In the genomic region with DNA sequence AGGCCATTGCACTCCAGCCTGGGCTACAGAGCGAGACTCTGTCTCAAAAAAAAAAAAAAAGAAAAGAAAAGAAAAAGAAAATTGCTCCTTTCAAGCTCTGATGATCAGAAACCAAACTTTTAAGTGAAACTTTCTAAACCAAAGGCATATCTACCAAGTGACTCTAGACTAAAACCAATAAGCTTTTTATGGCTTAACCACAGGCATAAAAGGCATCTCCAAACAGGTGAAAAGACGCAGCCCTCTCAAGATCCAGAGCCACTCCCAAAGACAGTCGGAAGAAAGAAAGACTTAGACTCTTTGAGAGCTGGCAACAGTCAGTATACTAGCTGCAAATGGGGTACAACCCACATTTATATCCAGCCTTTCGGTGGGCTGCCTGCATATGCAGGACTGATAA, we compare ENCODE assay signal across 27 cellular contexts.
"Had no signal": no experiment of that assay in that cellular context is flagged by ENCODE, and none has a peak within 500 bp of the region (broad histone marks: within the 10 kb centered on the region; RNA-seq: fewer than 3 reads in every experiment).

No MANE protein-coding gene starts in this region.

- H3K36me3 ChIP-seq: stomach, thoracic aorta, transverse colon had no signal

- H3K9me3 Mint-ChIP-seq: endodermal cell; naive thymus-derived CD4-positive, alpha-beta T cell; nephron progenitor cell; stimulated activated naive B cell treated with anti-CD40 and anti-IgM and Interleukin-4, amounts not matched to agents 10 μg/mL and 1 μg/mL and 100 μg/mL, for 72 hours had no signal

- H3K4me3 ChIP-seq: coronary artery, hepatocyte, lung, psoas muscle, skin epidermis, stomach, thoracic aorta, transverse colon had no signal

- H3K4me3 Mint-ChIP-seq: endodermal cell; naive thymus-derived CD4-positive, alpha-beta T cell; nephron progenitor cell; stimulated activated naive B cell treated with anti-CD40 and anti-IgM and Interleukin-4, amounts not matched to agents 10 μg/mL and 1 μg/mL and 100 μg/mL, for 72 hours had no signal

- ATAC-seq: left cardiac atrium; left ventricle myocardium superior; naive thymus-derived CD4-positive, alpha-beta T cell; psoas muscle; sciatic nerve; stimulated activated naive B cell treated with anti-CD40 and anti-IgM and Interleukin-4, amounts not matched to agents 10 μg/mL and 1 μg/mL and 100 μg/mL, for 72 hours had no signal

- FAIRE-seq: endothelial cell of umbilical vein, kidney had no signal

- H3K9ac ChIP-seq: parathyroid adenoma had no signal

- DNase-seq: effector CD4-positive, alpha-beta T cell; endodermal cell; foreskin melanocyte; head of caudate nucleus; kidney; left cardiac atrium; left ventricle myocardium superior; mesenchymal stem cell; midbrain; naive thymus-derived CD4-positive, alpha-beta T cell; nephron progenitor cell; psoas muscle; retina; stimulated activated CD4-positive, alpha-beta T cell treated with anti-CD3 and anti-CD28 coated beads, Interleukin-2, amount 100 ng/mL, for 24 hours; stimulated activated CD4-positive, alpha-beta T cell treated with anti-CD3 and anti-CD28 coated beads, Interleukin-4, amount 100 ng/mL, for 4 hours; stimulated activated naive B cell treated with anti-CD40 and anti-IgM and Interleukin-4, amounts not matched to agents 10 μg/mL and 1 μg/mL and 100 μg/mL, for 72 hours; stomach; substantia nigra; transverse colon had no signal

- H3K4me1 ChIP-seq: parathyroid adenoma, psoas muscle, stomach, transverse colon had no signal

- H3K4me2 ChIP-seq: hepatocyte had no signal

- H3K27me3 ChIP-seq: hepatocyte, stomach, transverse colon had no signal

- H3K36me3 Mint-ChIP-seq: naive thymus-derived CD4-positive, alpha-beta T cell; stimulated activated naive B cell treated with anti-CD40 and anti-IgM and Interleukin-4, amounts not matched to agents 10 μg/mL and 1 μg/mL and 100 μg/mL, for 72 hours had no signal

- H3K27ac ChIP-seq: coronary artery, hepatocyte, parathyroid adenoma, psoas muscle, skin epidermis, stomach, thoracic aorta, transverse colon had no signal

- H3K27ac Mint-ChIP-seq: naive thymus-derived CD4-positive, alpha-beta T cell; nephron progenitor cell; stimulated activated naive B cell treated with anti-CD40 and anti-IgM and Interleukin-4, amounts not matched to agents 10 μg/mL and 1 μg/mL and 100 μg/mL, for 72 hours had no signal

- H3K79me2 ChIP-seq: hepatocyte, parathyroid adenoma had no signal

- H2AFZ ChIP-seq: hepatocyte, parathyroid adenoma had no signal

- H3K9me3 ChIP-seq: psoas muscle, stomach, thoracic aorta, transverse colon had no signal
